Comparison of ENCODE assay signal across 21 cellular contexts in the genomic region with DNA sequence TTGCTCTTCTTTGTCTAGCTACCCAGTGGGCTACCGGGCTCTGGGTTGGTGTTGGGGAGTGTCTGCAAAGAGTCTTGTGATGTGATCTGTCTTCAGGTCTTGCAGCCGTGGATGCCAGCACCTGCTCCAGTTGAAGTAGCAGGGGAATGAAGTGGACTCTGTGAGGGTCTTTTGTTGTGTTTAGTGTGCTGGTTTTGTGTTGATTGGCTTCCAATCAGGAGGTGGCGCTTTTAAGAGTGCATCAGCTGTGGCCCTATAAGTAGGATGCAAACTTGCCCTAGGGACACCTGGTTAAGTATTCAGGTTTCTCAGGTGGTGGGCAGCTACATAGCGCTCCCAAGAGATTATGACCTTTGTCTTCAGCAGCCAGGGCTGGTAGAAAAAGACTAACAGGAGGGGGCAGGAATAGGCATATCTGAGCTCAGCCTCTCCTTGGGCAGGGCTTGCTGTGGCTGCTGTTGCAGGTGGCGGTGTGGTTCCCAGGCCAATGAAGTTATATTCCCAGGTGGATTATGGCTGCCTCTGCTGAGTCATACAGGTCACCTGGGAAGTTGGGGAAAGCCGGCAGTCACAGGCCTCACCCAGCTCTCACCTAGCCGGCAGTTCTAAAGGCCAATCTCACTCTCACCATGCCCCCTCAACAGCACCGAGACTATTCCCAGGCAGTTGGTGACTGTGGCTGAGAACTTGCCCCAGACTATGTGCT.
"Had no signal": no experiment of that assay in that cellular context is flagged by ENCODE, and none has a peak within 500 bp of the region (broad histone marks: within the 10 kb centered on the region; RNA-seq: fewer than 3 reads in every experiment).

No MANE protein-coding gene starts in this region.

- H3K4me1 ChIP-seq: foreskin keratinocyte, parathyroid adenoma, right lobe of liver, tibial artery had no signal

- H3K27ac ChIP-seq: foreskin keratinocyte, parathyroid adenoma, right lobe of liver, tibial artery, VCaP had no signal

- H3K4me3 ChIP-seq: right lobe of liver, tibial artery had no signal

- H3K36me3 ChIP-seq: right lobe of liver, tibial artery had no signal

- H3K9me3 ChIP-seq: right lobe of liver, tibial artery had no signal

- DNase-seq: activated CD4-positive, alpha-beta T cell treated with anti-CD3 and anti-CD28 coated beads, Interleukin-2, amount 50 U/mL, for 1 hour; activated CD4-positive, CD25-positive, alpha-beta regulatory T cell treated with anti-CD3 and anti-CD28 coated beads, Interleukin-2, amount 50 U/mL, for 72 hours; activated CD8-positive, alpha-beta T cell treated with anti-CD3 and anti-CD28 coated beads, Interleukin-2, amount 10 ng/mL, durations not matched to agents 7 days and 5 days; activated T-cell treated with anti-CD3 and anti-CD28 coated beads, Interleukin-2, amount 50 U/mL, for 24 hours; aorta; central memory CD4-positive, alpha-beta T cell; dermis blood vessel endothelial cell; effector CD8-positive, alpha-beta T cell; foreskin keratinocyte; left colon; nucleus accumbens; right lobe of liver; small intestine; stimulated activated CD4-positive, alpha-beta T cell treated with anti-CD3 and anti-CD28 coated beads, Interleukin-2, amount 100 ng/mL, for 24 hours; stimulated activated naive CD8-positive, alpha-beta T cell treated with anti-CD3 and anti-CD28 coated beads, Interleukin-15, amount 100 ng/mL, for 72 hours; tibial artery had no signal

- ATAC-seq: activated CD8-positive, alpha-beta T cell treated with anti-CD3 and anti-CD28 coated beads, Interleukin-2, amount 10 ng/mL, durations not matched to agents 7 days and 5 days; activated naive CD4-positive, alpha-beta T cell treated with anti-CD3 and anti-CD28 coated beads, Interleukin-2, amount 50 U/mL, for 72 hours; activated T-helper 17 cell treated with anti-CD3 and anti-CD28 coated beads, Interleukin-2, amount 50 U/mL, for 72 hours; foreskin keratinocyte; left colon; right lobe of liver; stimulated activated effector memory CD8-positive, alpha-beta T cell treated with anti-CD3 and anti-CD28 coated beads, Interleukin-12 subunit alpha, Interleukin-12 subunit beta, amount 100 ng/mL, for 72 hours; stimulated activated naive CD8-positive, alpha-beta T cell treated with anti-CD3 and anti-CD28 coated beads, Interleukin-15, amount 100 ng/mL, for 72 hours had no signal

- H3K9ac ChIP-seq: parathyroid adenoma had no signal

- H3K27me3 ChIP-seq: foreskin keratinocyte, right lobe of liver, tibial artery had no signal
